In the genomic region with DNA sequence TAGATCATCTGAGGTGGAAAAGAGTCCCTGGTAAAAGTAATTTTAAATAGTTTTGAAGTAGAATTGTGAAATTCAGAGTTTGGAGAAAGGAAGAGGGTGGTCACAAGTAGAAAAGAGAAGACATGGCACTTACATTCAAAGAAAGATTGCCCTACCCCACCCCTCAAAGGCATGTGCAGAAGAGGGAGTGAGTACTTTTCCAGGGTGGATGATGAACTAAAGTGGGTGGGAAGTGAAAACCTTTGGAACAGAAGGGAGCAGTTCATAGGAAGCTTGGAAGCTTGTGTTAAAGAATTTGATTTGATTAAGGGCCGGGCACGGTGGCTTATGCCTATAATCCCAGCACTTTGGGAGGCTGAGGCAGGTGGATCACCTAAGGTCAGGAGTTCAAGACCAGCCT, we compare ENCODE assay signal across 13 cellular contexts. TPM values are rescaled to one million over a fixed set of nuclear protein-coding genes. Genes with fewer than 3 reads are reported as not detected.
A peak's percentile ranks its signal among the peaks of the same experiment; 100 is the strongest.
DNase-seq lines count a peak whose midpoint lies in the region; ATAC-seq and TF ChIP-seq lines count a peak whose summit lies in the region.
"Had no signal": no experiment of that assay in that cellular context is flagged by ENCODE, and none has a peak within 500 bp of the region (broad histone marks: within the 10 kb centered on the region; RNA-seq: fewer than 3 reads in every experiment).

No MANE protein-coding gene starts in this region.

- H3K27ac ChIP-seq in suprapubic skin: peak overlapping the region; percentile 6
- H3K27ac ChIP-seq: uterus had no signal

- whole genome bisulfite sequencing in suprapubic skin: 59% methylated on average over 2 of the region's 2 CpGs

- intact Hi-C loops in left colon (cut with DNase I, micrococcal nuclease): no loop called here
- intact Hi-C loops in CD14-positive monocyte (cut with micrococcal nuclease): loop anchor here (2.0 to 10.0 kb wide), 5 partner anchors 34 to 162 kb away; a partner anchor contains a TSS

- H3K4me3 Mint-ChIP-seq in activated naive CD4-positive, alpha-beta T cell treated with anti-CD3 and anti-CD28 coated beads, Interleukin-2, amount 50 U/mL, for 24 hours: peak overlapping the region; percentile 70
- no peak overlapping the region for H3K4me3 Mint-ChIP-seq in activated CD4-positive, alpha-beta memory T cell treated with anti-CD3 and anti-CD28 coated beads, Interleukin-2, amount 10 ng/mL, durations not matched to agents 7 days and 5 days
- H3K4me3 Mint-ChIP-seq in CD14-positive monocyte: no peak overlapping the region

- no peak overlapping the region for H3K4me3 ChIP-seq in suprapubic skin
- H3K4me3 ChIP-seq: uterus had no signal

- no peak for TF ChIP-seq EP300 in suprapubic skin (IDR thresholded peaks at IDR 0.05)

- TF ChIP-seq CTCF in suprapubic skin (IDR thresholded peaks at IDR 0.05) (no peak), CD14-positive monocyte (IDR thresholded peaks at IDR 0.05) (no peak)

- H3K27me3 ChIP-seq in suprapubic skin: no peaks in the 10 kb centered on the region
- H3K27me3 ChIP-seq: uterus had no signal

- H3K36me3 ChIP-seq in suprapubic skin: peaks cover 3% of the 10 kb centered on the region
- H3K36me3 ChIP-seq: uterus had no signal

- peaks cover 15% of the 10 kb centered on the region for H3K4me1 ChIP-seq in suprapubic skin
- H3K4me1 ChIP-seq: uterus had no signal

- ATAC-seq in left colon (peak; percentile 82), HG02840 (IDR thresholded peaks at IDR 0.05; ENCODE audit: low FRiP score, unreplicated experiment) (no peak)

- H3K9me3 ChIP-seq in suprapubic skin: no peaks in the 10 kb centered on the region
- H3K9me3 ChIP-seq: uterus had no signal

- CTCF ChIA-PET in activated CD4-positive, alpha-beta memory T cell treated with anti-CD3 and anti-CD28 coated beads, Interleukin-2, amount 10 ng/mL, durations not matched to agents 7 days and 5 days (lab: Charles Lee): interaction anchor here (0.6 to 4.4 kb wide), 17 partner anchors 9 to 173 kb away, joined by 3 to 30 read pairs (median 7); a partner anchor contains a TSS
- CTCF ChIA-PET in HEK293T (lab: Yijun Ruan, JAX): interaction anchor here (1.3 to 1.5 kb wide), 4 partner anchors 9 to 159 kb away, joined by 5 to 6 read pairs (median 6); a partner anchor contains a TSS

- TF ChIP-seq POLR2A in suprapubic skin (IDR thresholded peaks at IDR 0.05): no peak

- no peaks in the 10 kb centered on the region for H3K9me3 Mint-ChIP-seq in activated naive CD4-positive, alpha-beta T cell treated with anti-CD3 and anti-CD28 coated beads, Interleukin-2, amount 50 U/mL, for 24 hours
- no peaks in the 10 kb centered on the region for H3K9me3 Mint-ChIP-seq in activated CD4-positive, alpha-beta memory T cell treated with anti-CD3 and anti-CD28 coated beads, Interleukin-2, amount 10 ng/mL, durations not matched to agents 7 days and 5 days
- H3K9me3 Mint-ChIP-seq in CD14-positive monocyte: no peaks in the 10 kb centered on the region

- H3K27ac Mint-ChIP-seq in activated naive CD4-positive, alpha-beta T cell treated with anti-CD3 and anti-CD28 coated beads, Interleukin-2, amount 50 U/mL, for 24 hours: peak overlapping the region; percentile 96
- peak overlapping the region; percentile 86 for H3K27ac Mint-ChIP-seq in activated CD4-positive, alpha-beta memory T cell treated with anti-CD3 and anti-CD28 coated beads, Interleukin-2, amount 10 ng/mL, durations not matched to agents 7 days and 5 days
- peak overlapping the region in 3 of 7 donors; percentile 6 to 80 (median 52) for H3K27ac Mint-ChIP-seq in CD14-positive monocyte

- H3K27me3 Mint-ChIP-seq in activated naive CD4-positive, alpha-beta T cell treated with anti-CD3 and anti-CD28 coated beads, Interleukin-2, amount 50 U/mL, for 24 hours: no peaks in the 10 kb centered on the region
- H3K27me3 Mint-ChIP-seq in activated CD4-positive, alpha-beta memory T cell treated with anti-CD3 and anti-CD28 coated beads, Interleukin-2, amount 10 ng/mL, durations not matched to agents 7 days and 5 days: no peaks in the 10 kb centered on the region
- H3K27me3 Mint-ChIP-seq in CD14-positive monocyte (ENCODE audit: low read depth in 3 of 3): peaks cover 0 to 1% (median 0%) of the 10 kb centered on the region in 3 donors

- no peak for DNase-seq in activated naive CD4-positive, alpha-beta T cell treated with anti-CD3 and anti-CD28 coated beads, Interleukin-2, amount 50 U/mL, for 16 hours
- DNase-seq in activated CD4-positive, alpha-beta memory T cell treated with anti-CD3 and anti-CD28 coated beads, Interleukin-2, amount 10 ng/mL, durations not matched to agents 7 days and 5 days: no peak
- DNase-seq in left colon: no peak
- DNase-seq in suprapubic skin (ENCODE audit: low spot score in 2 of 2): no peak
- no peak for DNase-seq in HEK293T (ENCODE audit: extremely low spot score)
- no peak for DNase-seq in CD14-positive monocyte (ENCODE audit: low spot score)
- DNase-seq: GDM1, NCI-H1417, NCI-H524, uterus had no signal

- H3K4me1 Mint-ChIP-seq in activated naive CD4-positive, alpha-beta T cell treated with anti-CD3 and anti-CD28 coated beads, Interleukin-2, amount 50 U/mL, for 24 hours: peaks cover 65% of the 10 kb centered on the region
- peaks cover 68% of the 10 kb centered on the region for H3K4me1 Mint-ChIP-seq in activated CD4-positive, alpha-beta memory T cell treated with anti-CD3 and anti-CD28 coated beads, Interleukin-2, amount 10 ng/mL, durations not matched to agents 7 days and 5 days
- peaks cover 25% of the 10 kb centered on the region for H3K4me1 Mint-ChIP-seq in CD14-positive monocyte

- H3K36me3 Mint-ChIP-seq in activated naive CD4-positive, alpha-beta T cell treated with anti-CD3 and anti-CD28 coated beads, Interleukin-2, amount 50 U/mL, for 24 hours: peaks cover 3% of the 10 kb centered on the region
- peaks cover 29% of the 10 kb centered on the region for H3K36me3 Mint-ChIP-seq in activated CD4-positive, alpha-beta memory T cell treated with anti-CD3 and anti-CD28 coated beads, Interleukin-2, amount 10 ng/mL, durations not matched to agents 7 days and 5 days (ENCODE audit: low read depth)
- peaks cover 6 to 25% of the 10 kb centered on the region in 2 donors for H3K36me3 Mint-ChIP-seq in CD14-positive monocyte

- POLR2A ChIA-PET in activated CD4-positive, alpha-beta memory T cell treated with anti-CD3 and anti-CD28 coated beads, Interleukin-2, amount 10 ng/mL, durations not matched to agents 7 days and 5 days (lab: Charles Lee): interaction anchor here (0.7 to 6.3 kb wide), 8 partner anchors 13 to 84 kb away, joined by 3 to 48 read pairs (median 5); a partner anchor contains a TSS
- POLR2A ChIA-PET in HEK293T (lab: Yijun Ruan, JAX): interaction anchor here (1.0 to 1.5 kb wide), 3 partner anchors 10 to 56 kb away, joined by 3 to 7 read pairs (median 4); a partner anchor contains a TSS

TF ChIP-seq in HEK293T, 16 proteins besides CTCF, POLR2A, EP300 and RAD21:
- no peak for TF ChIP-seq SUZ12 (IDR thresholded peaks at IDR 0.05)
- TF ChIP-seq BHLHE40 (IDR thresholded peaks at IDR 0.05; ENCODE audit: borderline replicate concordance): no peak
- TF ChIP-seq NFRKB (IDR thresholded peaks at IDR 0.05): no peak
- TF ChIP-seq FOXK2 (IDR thresholded peaks at IDR 0.05): no peak
- no peak for TF ChIP-seq FOXA1 (IDR thresholded peaks at IDR 0.05)
- no peak for TF ChIP-seq L3MBTL2 (conservative IDR thresholded peaks at IDR 0.05)
- TF ChIP-seq LEF1 (IDR thresholded peaks at IDR 0.05; ENCODE audit: borderline replicate concordance): no peak
- TF ChIP-seq ZNF384 (IDR thresholded peaks at IDR 0.05): no peak
- no peak for TF ChIP-seq CTBP1 (IDR thresholded peaks at IDR 0.05; ENCODE audit: borderline replicate concordance)
- TF ChIP-seq TARDBP (IDR thresholded peaks at IDR 0.05): no peak
- TF ChIP-seq HDGF (IDR thresholded peaks at IDR 0.05; ENCODE audit: borderline replicate concordance): no peak

RNA-seq across cellular contexts. Expression of a gene that starts 23.6 kb away (rescaled TPM):
- 100 to 1,000 TPM; 150 to 157 TPM for total RNA-seq in activated CD4-positive, alpha-beta memory T cell treated with anti-CD3 and anti-CD28 coated beads, Interleukin-2, amount 10 ng/mL, durations not matched to agents 7 days and 5 days
- total RNA-seq in left colon: 100 to 1,000 TPM; 172 to 215 TPM
- total RNA-seq in suprapubic skin: 100 to 1,000 TPM in 3 of 4 donors, 10 to 100 TPM in 1; 97.5 to 160 (median 146) TPM
- 10 to 100 TPM; 22.2 to 25.1 TPM for polyA plus RNA-seq in CD14-positive monocyte

RNA-seq across cellular contexts. Expression of a gene that starts 56.0 kb away (rescaled TPM):
- total RNA-seq in activated CD4-positive, alpha-beta memory T cell treated with anti-CD3 and anti-CD28 coated beads, Interleukin-2, amount 10 ng/mL, durations not matched to agents 7 days and 5 days: 10 to 100 TPM; 17.9 to 20.3 TPM
- total RNA-seq in left colon: 10 to 100 TPM in 1 of 2 donors, 1 to 10 TPM in 1; 8.8 to 11.0 TPM
- 10 to 100 TPM; 10.1 to 22.0 (median 15.2) TPM for total RNA-seq in suprapubic skin
- polyA plus RNA-seq in CD14-positive monocyte: 1 to 10 TPM; 2.1 to 2.4 TPM

RNA-seq across cellular contexts. Expression of a gene that starts 58.4 kb away (rescaled TPM):
- not detected for total RNA-seq in activated CD4-positive, alpha-beta memory T cell treated with anti-CD3 and anti-CD28 coated beads, Interleukin-2, amount 10 ng/mL, durations not matched to agents 7 days and 5 days
- total RNA-seq in left colon (not detected), suprapubic skin (not detected)
- not detected for polyA plus RNA-seq in CD14-positive monocyte
- total RNA-seq: astrocyte had no signal

Comparison
In these comparisons a context has a peak if more than half of its experiments do, and no peak if none do; other contexts are left out.
1. intact Hi-C loops: an anchor here in CD14-positive monocyte (2.0 to 10.0 kb wide); none called in left colon.